ENCODE assay signal across 11 cellular contexts in genomic region chr11:6404341-6405038, GRCh38. TPM values are rescaled to one million over a fixed set of nuclear protein-coding genes. Genes with fewer than 3 reads are reported as not detected.
DNase-seq lines count a peak whose midpoint lies in the region; ATAC-seq and TF ChIP-seq lines count a peak whose summit lies in the region.
"Had no signal": no experiment of that assay in that cellular context is flagged by ENCODE, and none has a peak within 500 bp of the region (broad histone marks: within the 10 kb centered on the region; RNA-seq: fewer than 3 reads in every experiment).

No MANE protein-coding gene starts in this region.

- DNase-seq in NCI-H1417 (lab: John Stamatoyannopoulos, UW), result peak in 2 of 3 experiments; percentile 49 to 66
- no peak for DNase-seq in NCI-H1417 treated with DMSO at 0.1 percent for 48 hours (lab: John Stamatoyannopoulos, UW)
- DNase-seq in NCI-H69 (lab: John Stamatoyannopoulos, UW), result peak; percentile 50
- DNase-seq in dorsolateral prefrontal cortex, result peak in 4 of 10 donors; percentile 67 to 73 (median 72)
- DNase-seq in nucleus accumbens (lab: John Stamatoyannopoulos, UW), result peak in 36 of 56 donors; percentile 20 to 68 (median 42)
- DNase-seq in left ventricle myocardium superior, result no peak
- no peak for DNase-seq in activated CD4-positive, CD25-positive, alpha-beta regulatory T cell (lab: John Stamatoyannopoulos, UW)
- DNase-seq: 8988T, SHP77 had no signal

- H3K4me3 ChIP-seq in dorsolateral prefrontal cortex, result peak overlapping the region; percentile 5 to 68 (median 50)
- H3K4me3 ChIP-seq: tibial nerve had no signal

- intact Hi-C loops in dorsolateral prefrontal cortex (cut with DNase I), result no loop called here
- intact Hi-C loops in left ventricle myocardium superior (cut with micrococcal nuclease), result no loop called here

- no peak for ATAC-seq in HG03432 (IDR thresholded peaks at IDR 0.05; ENCODE audit: unreplicated experiment)
- ATAC-seq in left ventricle myocardium superior, result no peak

- peak overlapping the region in 58 of 59 donors; percentile 26 to 100 (median 87) for H3K27ac ChIP-seq in dorsolateral prefrontal cortex

- no peaks in the 10 kb centered on the region for H3K27me3 ChIP-seq in dorsolateral prefrontal cortex
- H3K27me3 ChIP-seq: tibial nerve had no signal

- no peak for TF ChIP-seq CTCF in dorsolateral prefrontal cortex (IDR thresholded peaks at IDR 0.05 in 54 of 56, conservative IDR thresholded peaks at IDR 0.05 in 2 of 56; ENCODE audit: low read depth in 1 of 56, partially characterized antibody in 56 of 56)

RNA-seq across cellular contexts. Expression of gene SMPD1, which starts 14.2 kb away (rescaled TPM):
- 10 to 100 TPM; 37.6 to 97.6 (median 53.8) TPM for total RNA-seq in dorsolateral prefrontal cortex
- 60.9 TPM for total RNA-seq in left ventricle myocardium superior

RNA-seq across cellular contexts. Expression of gene APBB1, which starts 14.4 kb away (rescaled TPM):
- total RNA-seq in dorsolateral prefrontal cortex, result 100 to 1,000 TPM; 235 to 475 (median 368) TPM
- total RNA-seq in left ventricle myocardium superior, result 87.6 TPM

RNA-seq across cellular contexts. Expression of gene HPX, which starts 36.3 kb away (rescaled TPM):
- total RNA-seq in dorsolateral prefrontal cortex (10 to 100 TPM in 1 of 120 experiments, 1 to 10 TPM in 102, under 1 TPM in 13, not detected in 4; 0.59 to 18.6 (median 2.3) TPM), left ventricle myocardium superior (not detected)

Comparison
In these comparisons a context has a peak if more than half of its experiments do, and no peak if none do; other contexts are left out.
1. DNase-seq: peak in NCI-H1417 (2 of 3), NCI-H69 (single experiment) and nucleus accumbens (36 of 56); none in NCI-H1417 treated with DMSO at 0.1 percent for 48 hours (single experiment), left ventricle myocardium superior (single experiment) and activated CD4-positive, CD25-positive, alpha-beta regulatory T cell (0 of 4).